18 cellular contexts compared by ENCODE assay signal in genomic region chr15:38463893-38464292, GRCh38. TPM values are rescaled to one million over a fixed set of nuclear protein-coding genes. Genes with fewer than 3 reads are reported as not detected.
DNase-seq lines count a peak whose midpoint lies in the region; TF ChIP-seq lines count a peak whose summit lies in the region.
"Had no signal": no experiment of that assay in that cellular context is flagged by ENCODE, and none has a peak within 500 bp of the region (broad histone marks: within the 10 kb centered on the region; RNA-seq: fewer than 3 reads in every experiment).

No MANE protein-coding gene starts in this region.

- DNase-seq in NCI-H2107 (lab: John Stamatoyannopoulos, UW) (peak; percentile 0), NCI-H2107 treated with DMSO at 0.1 percent for 48 hours (lab: John Stamatoyannopoulos, UW; ENCODE audit: unreplicated experiment) (no peak), NCI-H1930 (lab: John Stamatoyannopoulos, UW) (peak; percentile 31 to 73), progenitor cell of endocrine pancreas (ENCODE audit: low spot score, unreplicated experiment) (no peak), H7 (no peak), posterior vena cava (ENCODE audit: low spot score) (no peak)
- DNase-seq: 8988T; Caco-2; CD4-positive, alpha-beta memory T cell; GOT3; IMR-90; NCI-H187; NCI-H2171 treated with DMSO at 0.1 percent for 48 hours; NCI-H446 treated with DMSO at 0.1 percent for 48 hours; SIG-M5; SK-N-SH had no signal

- intact Hi-C loops in posterior vena cava (cut with DNase I): no loop called here

- peak overlapping the region; percentile 27; the same call in 1 of the 2 replicates for H3K27ac ChIP-seq in VCaP
- H3K27ac ChIP-seq: BLaER1 treated with 17β-estradiol and CSF1 and Interleukin-3, amounts not matched to agents 10 nM and 100 nM had no signal

- peaks cover 7% of the 10 kb centered on the region for H3K36me3 Mint-ChIP-seq in progenitor cell of endocrine pancreas (ENCODE audit: insufficient read depth)

- H3K27ac Mint-ChIP-seq in progenitor cell of endocrine pancreas: peak overlapping the region; percentile 33
- H3K27ac Mint-ChIP-seq: CD4-positive, alpha-beta memory T cell had no signal

- no peaks in the 10 kb centered on the region; the same call in 1 of the 2 replicates for H3K36me3 ChIP-seq in H7 (replicated peaks; ENCODE audit: control insufficient read depth, insufficient read depth, low read length)

- H3K9me3 Mint-ChIP-seq in progenitor cell of endocrine pancreas (ENCODE audit: low read depth): no peaks in the 10 kb centered on the region
- H3K9me3 Mint-ChIP-seq: CD4-positive, alpha-beta memory T cell had no signal

- TF ChIP-seq CTCF in VCaP (conservative IDR thresholded peaks at IDR 0.05): no peak
- TF ChIP-seq CTCF in progenitor cell of endocrine pancreas (IDR thresholded peaks at IDR 0.05; ENCODE audit: unreplicated experiment): no peak

- H3K4me3 ChIP-seq in H7 (ENCODE audit: insufficient read depth, low read depth, low read length): no peak overlapping the region
- H3K4me3 ChIP-seq: BLaER1 treated with 17β-estradiol and CSF1 and Interleukin-3, amounts not matched to agents 10 nM and 100 nM had no signal

- H3K27me3 ChIP-seq in H7 (ENCODE audit: control insufficient read depth, insufficient read depth, low read length): no peaks in the 10 kb centered on the region
- H3K27me3 ChIP-seq: BLaER1 treated with 17β-estradiol and CSF1 and Interleukin-3, amounts not matched to agents 10 nM and 100 nM had no signal

- no peaks in the 10 kb centered on the region for H3K27me3 Mint-ChIP-seq in progenitor cell of endocrine pancreas
- H3K27me3 Mint-ChIP-seq: CD4-positive, alpha-beta memory T cell had no signal

- peaks cover 7% of the 10 kb centered on the region for H3K4me1 Mint-ChIP-seq in progenitor cell of endocrine pancreas (ENCODE audit: low read depth)

- no peak overlapping the region for H3K4me3 Mint-ChIP-seq in progenitor cell of endocrine pancreas (ENCODE audit: low read depth)
- H3K4me3 Mint-ChIP-seq: CD4-positive, alpha-beta memory T cell had no signal

RNA-seq across cellular contexts. Expression of gene FAM98B, which starts 10.0 kb away (rescaled TPM):
- total RNA-seq in progenitor cell of endocrine pancreas (50.8 and 59.3 TPM in 2 replicates), posterior vena cava (10 to 100 TPM; 20.7 to 33.4 TPM)
- 8.9 TPM in 2 replicates for total RNA-seq in H7 (2014; rRNA removed; shearing (Covaris generic))

Comparison
In these comparisons a context has a peak if more than half of its experiments do, and no peak if none do; other contexts are left out.
1. DNase-seq: peak in NCI-H2107 (single experiment) and NCI-H1930 (2 of 2); none in NCI-H2107 treated with DMSO at 0.1 percent for 48 hours (single experiment), progenitor cell of endocrine pancreas (single experiment), H7 (single experiment) and posterior vena cava (single experiment).